Comparison of ENCODE assay signal across 24 cellular contexts in the genomic region with DNA sequence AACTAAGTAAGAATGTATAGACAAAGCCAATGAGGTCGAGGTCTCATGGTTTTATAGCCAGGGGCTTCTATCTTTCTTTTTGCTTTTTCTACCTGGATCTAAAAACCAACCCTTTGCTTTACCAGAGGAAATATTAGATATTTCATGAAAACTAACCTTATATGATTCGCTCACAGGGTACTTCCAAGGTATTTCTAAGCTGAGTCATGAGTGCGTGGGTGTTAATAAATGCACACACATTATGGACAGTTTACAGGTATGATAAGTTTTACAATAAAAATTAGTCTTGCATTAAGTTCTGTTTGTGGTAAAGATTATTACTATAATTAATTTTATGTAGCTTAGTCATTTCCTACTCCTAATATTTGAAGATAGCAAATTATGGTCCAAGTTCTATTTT.
"Had no signal": no experiment of that assay in that cellular context is flagged by ENCODE, and none has a peak within 500 bp of the region (broad histone marks: within the 10 kb centered on the region; RNA-seq: fewer than 3 reads in every experiment).

No MANE protein-coding gene starts in this region.

- H3K4me3 ChIP-seq: cardiac muscle cell, colonic mucosa had no signal

- H3K4me1 ChIP-seq: colonic mucosa had no signal

- H3K27ac ChIP-seq: brain microvascular endothelial cell, cardiac muscle cell, colonic mucosa had no signal

- DNase-seq: activated CD4-positive, alpha-beta memory T cell treated with anti-CD3 and anti-CD28 coated beads for 36 hours; activated CD4-positive, alpha-beta T cell treated with anti-CD3 and anti-CD28 coated beads for 36 hours; activated CD4-positive, alpha-beta T cell treated with anti-CD3 and anti-CD28 coated beads, Interleukin-2, amount 10 ng/mL, durations not matched to agents 24 days and 14 days; activated CD4-positive, CD25-positive, alpha-beta regulatory T cell; activated CD4-positive, CD25-positive, alpha-beta regulatory T cell treated with anti-CD3 and anti-CD28 coated beads, Interleukin-2, amount 50 U/mL, for 72 hours; activated CD8-positive, alpha-beta memory T cell treated with anti-CD3 and anti-CD28 coated beads, Interleukin-2, amount 50 U/mL, for 48 hours; activated gamma-delta T cell; activated naive CD4-positive, alpha-beta T cell; activated naive CD4-positive, alpha-beta T cell treated with anti-CD3 and anti-CD28 coated beads, Interleukin-2, amount 10 ng/mL, durations not matched to agents 7 days and 5 days; activated naive CD8-positive, alpha-beta T cell treated with anti-CD3 and anti-CD28 coated beads, Interleukin-2, amount 10 ng/mL, durations not matched to agents 7 days and 5 days; activated T-cell treated with anti-CD3 and anti-CD28 coated beads for 4 hours; activated T-cell treated with anti-CD3 and anti-CD28 coated beads, Interleukin-2, amount 50 U/mL, for 24 hours; activated T-cell treated with anti-CD3 and anti-CD28 coated beads, Interleukin-2, amount 50 U/mL, for 72 hours; brain microvascular endothelial cell; central memory CD4-positive, alpha-beta T cell; cerebellar nuclear complex; colonic mucosa; effector CD8-positive, alpha-beta T cell; foreskin fibroblast; head of caudate nucleus; T-helper 2 cell had no signal

- H3K27me3 ChIP-seq: brain microvascular endothelial cell, cardiac muscle cell, colonic mucosa had no signal

- H3K36me3 ChIP-seq: brain microvascular endothelial cell, cardiac muscle cell, colonic mucosa had no signal

- H3K9me3 ChIP-seq: colonic mucosa had no signal

- ATAC-seq: activated CD4-positive, alpha-beta T cell treated with anti-CD3 and anti-CD28 coated beads for 36 hours; activated naive CD4-positive, alpha-beta T cell treated with anti-CD3 and anti-CD28 coated beads, Interleukin-2, amount 50 U/mL, for 72 hours; activated T-cell treated with anti-CD3 and anti-CD28 coated beads, Interleukin-2, amount 50 U/mL, for 72 hours; esophagus mucosa had no signal
